ENCODE assay signal across 17 cellular contexts in the genomic region with DNA sequence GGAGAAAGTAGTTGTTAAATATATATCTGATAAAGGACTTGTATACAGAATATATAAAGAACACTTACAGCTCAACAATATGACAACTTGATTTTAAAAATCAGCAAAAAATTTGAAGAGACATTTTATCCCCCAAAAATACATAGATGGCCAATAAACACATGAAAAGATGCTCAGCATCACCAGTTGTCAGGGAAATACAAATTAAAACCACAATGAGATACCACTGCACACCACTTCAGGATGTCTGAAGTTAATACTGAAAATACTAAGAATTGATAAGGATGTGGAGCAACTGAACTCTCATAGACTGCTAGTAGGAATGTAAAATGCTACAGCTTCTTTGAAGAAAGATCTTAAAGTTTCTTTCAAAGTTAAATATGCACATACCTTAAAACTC. TPM values are rescaled to one million over a fixed set of nuclear protein-coding genes. Genes with fewer than 3 reads are reported as not detected.
"Had no signal": no experiment of that assay in that cellular context is flagged by ENCODE, and none has a peak within 500 bp of the region (broad histone marks: within the 10 kb centered on the region; RNA-seq: fewer than 3 reads in every experiment).

No MANE protein-coding gene starts in this region.

- H3K36me3 ChIP-seq: colonic mucosa, pancreas had no signal

- H3K27ac ChIP-seq: colonic mucosa, epithelial cell of prostate, hepatocyte, pancreas had no signal

- H2AFZ ChIP-seq: hepatocyte had no signal

- H3K4me2 ChIP-seq: hepatocyte, smooth muscle cell had no signal

- DNase-seq: activated CD4-positive, alpha-beta T cell treated with anti-CD3 and anti-CD28 coated beads, Interleukin-2, amount 10 ng/mL, durations not matched to agents 24 days and 14 days; activated naive CD4-positive, alpha-beta T cell; activated T-cell treated with anti-CD3 and anti-CD28 coated beads for 4 hours; caudate nucleus; colonic mucosa; endodermal cell; foreskin fibroblast; left cardiac atrium; mesenchymal stem cell; pancreas; stimulated activated CD4-positive, alpha-beta T cell treated with anti-CD3 and anti-CD28 coated beads, Interleukin-4, amount 100 ng/mL, for 24 hours had no signal

- H3K27me3 ChIP-seq: colonic mucosa, hepatocyte, pancreas had no signal

- H3K4me3 ChIP-seq: colonic mucosa, hepatocyte, pancreas, smooth muscle cell had no signal

- H3K4me1 ChIP-seq: colonic mucosa had no signal

- H3K9me3 ChIP-seq: colonic mucosa, pancreas had no signal

- H3K79me2 ChIP-seq: hepatocyte had no signal

- ATAC-seq: left cardiac atrium; naive thymus-derived CD4-positive, alpha-beta T cell; pancreas; sciatic nerve; stimulated activated memory B cell treated with anti-CD40 and anti-IgM and Interleukin-4, amounts not matched to agents 10 μg/mL and 1 μg/mL and 100 μg/mL, for 72 hours had no signal

RNA-seq across cellular contexts. Expression of a gene that starts 49.2 kb away (rescaled TPM):
- total RNA-seq: activated CD4-positive, alpha-beta T cell treated with anti-CD3 and anti-CD28 coated beads, Interleukin-2, amount 10 ng/mL, durations not matched to agents 24 days and 14 days had no signal
- polyA plus RNA-seq: naive thymus-derived CD4-positive, alpha-beta T cell had no signal
